Comparison of ENCODE assay signal across 8 cellular contexts in the genomic region with DNA sequence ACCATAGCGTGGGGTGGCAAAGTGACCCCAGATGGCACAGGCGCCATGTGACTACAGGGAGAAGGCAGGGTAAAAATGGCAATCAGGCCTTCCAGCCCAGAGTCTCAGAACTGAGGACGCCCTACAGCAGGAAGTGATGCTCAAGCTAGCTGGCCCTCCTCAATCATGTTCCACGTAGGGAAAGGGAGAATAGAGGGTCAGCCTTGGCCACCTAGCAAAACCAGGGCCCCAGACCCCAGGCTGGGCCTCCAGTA. TPM values are rescaled to one million over a fixed set of nuclear protein-coding genes. Genes with fewer than 3 reads are reported as not detected.
A peak's percentile ranks its signal among the peaks of the same experiment; 100 is the strongest.
DNase-seq lines count a peak whose midpoint lies in the region; ATAC-seq and TF ChIP-seq lines count a peak whose summit lies in the region.

No MANE protein-coding gene starts in this region.

- in situ Hi-C loops in astrocyte of the cerebellum (cut with HindIII; ENCODE audit: low sequenced_read_pairs) = no loop called here

- peaks cover 35% of the 10 kb centered on the region for H3K4me1 Mint-ChIP-seq in memory B cell

- H3K27me3 ChIP-seq in cardiac muscle cell (no peaks in the 10 kb centered on the region), vagina (no peaks in the 10 kb centered on the region)

- peak overlapping the region; percentile 56 for H3K4me3 ChIP-seq in cardiac muscle cell
- H3K4me3 ChIP-seq in astrocyte of the cerebellum (ENCODE audit: low read depth, low read length) = peak overlapping the region; percentile 58
- H3K4me3 ChIP-seq in vagina = peak overlapping the region; percentile 74 to 99

- H3K4me1 ChIP-seq in cardiac muscle cell (ENCODE audit: low read depth) (peaks cover 15% of the 10 kb centered on the region), vagina (peaks cover 62% of the 10 kb centered on the region)

- TF ChIP-seq POLR2A in vagina (IDR thresholded peaks at IDR 0.05) = no peak

- peak overlapping the region; percentile 72 for H3K4me3 Mint-ChIP-seq in memory B cell

- H3K36me3 Mint-ChIP-seq in memory B cell = peaks cover 6% of the 10 kb centered on the region

- intact Hi-C loops in left cardiac atrium (cut with DNase I) = no loop called here
- intact Hi-C loops in vagina (cut with DNase I) = no loop called here

- H3K27ac Mint-ChIP-seq in memory B cell = peak overlapping the region; percentile 97

- DNase-seq in cardiac muscle cell (ENCODE audit: low read depth in 1 of 2, low spot score in 1 of 2) (no peak), left cardiac atrium (no peak), astrocyte of the cerebellum (ENCODE audit: low read depth) (no peak), memory B cell (ENCODE audit: low spot score in 2 of 2) (no peak), vagina (ENCODE audit: extremely low spot score in 2 of 2) (no peak), NOMO-1 treated with DMSO at 0.1 percent for 48 hours (lab: John Stamatoyannopoulos, UW; ENCODE audit: unreplicated experiment) (no peak), AML-193 (lab: John Stamatoyannopoulos, UW) (no peak)

- H3K27me3 Mint-ChIP-seq in memory B cell = no peaks in the 10 kb centered on the region

- TF ChIP-seq CTCF in cardiac muscle cell (IDR thresholded peaks at IDR 0.05; ENCODE audit: low read depth, low read length) (no peak), astrocyte of the cerebellum (IDR thresholded peaks at IDR 0.05; ENCODE audit: low read depth, low read length, missing control alignments) (no peak), vagina (IDR thresholded peaks at IDR 0.05) (no peak)

- H3K36me3 ChIP-seq in cardiac muscle cell (peaks cover 18% of the 10 kb centered on the region), vagina (peaks cover 5 to 47% of the 10 kb centered on the region in 2 donors)

- no peaks in the 10 kb centered on the region for H3K9me3 ChIP-seq in cardiac muscle cell (ENCODE audit: low read depth)
- no peaks in the 10 kb centered on the region for H3K9me3 ChIP-seq in vagina

- ATAC-seq in left cardiac atrium (no peak), memory B cell (ENCODE audit: low read depth) (no peak), HG02571 (IDR thresholded peaks at IDR 0.05; ENCODE audit: unreplicated experiment) (no peak)

- H3K27ac ChIP-seq in cardiac muscle cell (peak overlapping the region; percentile 78), vagina (peak overlapping the region; percentile 93)

- no peaks in the 10 kb centered on the region for H3K9me3 Mint-ChIP-seq in memory B cell

RNA-seq across cellular contexts. Expression of a gene that starts 1.0 kb away (rescaled TPM):
- total RNA-seq in cardiac muscle cell = 50.7 and 53.5 TPM in 2 replicates
- polyA plus RNA-seq in cardiac muscle cell = 39.4 and 47.6 TPM in 2 replicates
- total RNA-seq in left cardiac atrium = 10 to 100 TPM; 22.1 to 22.6 TPM
- 62.9 TPM for total RNA-seq in vagina

RNA-seq across cellular contexts. Expression of a gene that starts 15.2 kb away (rescaled TPM):
- 18.7 and 39.9 TPM in 2 replicates for total RNA-seq in cardiac muscle cell
- polyA plus RNA-seq in cardiac muscle cell = 26.7 and 28.0 TPM in 2 replicates
- total RNA-seq in left cardiac atrium = 10 to 100 TPM; 18.1 to 22.2 TPM
- total RNA-seq in vagina = 98.0 TPM

RNA-seq across cellular contexts. Expression of a gene that starts 21.9 kb away (rescaled TPM):
- total RNA-seq in cardiac muscle cell = 49.1 and 72.1 TPM in 2 replicates
- 62.9 and 85.1 TPM in 2 replicates for polyA plus RNA-seq in cardiac muscle cell
- total RNA-seq in left cardiac atrium = 10 to 100 TPM; 51.6 to 52.6 TPM
- total RNA-seq in vagina = 100 TPM
